Comparison of ENCODE assay signal across 8 cellular contexts in genomic region chr20:38447251-38447661, GRCh38. TPM values are rescaled to one million over a fixed set of nuclear protein-coding genes. Genes with fewer than 3 reads are reported as not detected.
DNase-seq lines count a peak whose midpoint lies in the region; ATAC-seq and TF ChIP-seq lines count a peak whose summit lies in the region.

No MANE protein-coding gene starts in this region.

- H3K27me3 ChIP-seq in GM23248 (replicated peaks; ENCODE audit: insufficient read depth) (no peaks in the 10 kb centered on the region), left ventricle myocardium inferior (ENCODE audit: low read depth) (no peaks in the 10 kb centered on the region)

- H3K27ac ChIP-seq in GM23248 (peak overlapping the region; percentile 54), left ventricle myocardium inferior (replicated peaks) (peak overlapping the region; percentile 82)

- TF ChIP-seq CTCF in WTC11 (IDR thresholded peaks at IDR 0.05), result no peak
- no peak for TF ChIP-seq CTCF in left ventricle myocardium inferior (IDR thresholded peaks at IDR 0.05; ENCODE audit: borderline replicate concordance)

- peak overlapping the region; percentile 91 for H3K4me3 ChIP-seq in GM23248
- peak overlapping the region; percentile 80 for H3K4me3 ChIP-seq in left ventricle myocardium inferior
- peak overlapping the region; percentile 97 for H3K4me3 ChIP-seq in skeletal muscle cell (ENCODE audit: low read depth, low read length)

- H3K4me1 ChIP-seq in GM23248 (ENCODE audit: insufficient read depth) (peaks cover 29% of the 10 kb centered on the region), left ventricle myocardium inferior (peaks cover 27% of the 10 kb centered on the region)

- intact Hi-C loops in left ventricle myocardium inferior (cut with micrococcal nuclease), result no loop called here

- no peak for TF ChIP-seq POLR2A in erythroblast (IDR thresholded peaks at IDR 0.05; ENCODE audit: low read length)

- H3K36me3 ChIP-seq in GM23248 (ENCODE audit: low read depth) (peaks cover 8% of the 10 kb centered on the region; the same call in 1 of the 2 replicates), left ventricle myocardium inferior (peaks cover 23% of the 10 kb centered on the region)

- no peak; the same call in 1 of the 2 replicates for ATAC-seq in WTC11

- peaks cover 13% of the 10 kb centered on the region for H3K4me1 Mint-ChIP-seq in WTC11

- no peaks in the 10 kb centered on the region for H3K27me3 Mint-ChIP-seq in WTC11 (ENCODE audit: low read depth)

- WGBS in GM23248 (ENCODE audit: low coverage in 1 of 2, low lambda C conversion rate in 2 of 2, missing lambda C conversion rate in 2 of 2), 2 experiments, result 48 to 52% methylated on average over 12 of the region's 12 CpGs

- peak overlapping the region; percentile 78 for H3K4me3 Mint-ChIP-seq in WTC11

- H3K27ac Mint-ChIP-seq in WTC11, result peak overlapping the region; percentile 60; the same call in 1 of the 2 replicates

- DNase-seq in GM23248 (no peak), WTC11 (ENCODE audit: low spot score) (no peak), left ventricle myocardium inferior (no peak), skeletal muscle cell (ENCODE audit: low read depth) (no peak), foreskin melanocyte (no peak), GM19238 (ENCODE audit: insufficient read length, low spot score) (no peak), NAMALWA (ENCODE audit: low spot score) (no peak), erythroblast (lab: John Stamatoyannopoulos, UW) (no peak)

- H3K9ac ChIP-seq in GM23248, result peak overlapping the region; percentile 98

- H3K9me3 ChIP-seq in GM23248 (ENCODE audit: low read depth), result no peaks in the 10 kb centered on the region
- no peaks in the 10 kb centered on the region for H3K9me3 ChIP-seq in left ventricle myocardium inferior (replicated peaks)

- peak overlapping the region; percentile 95 for H3K4me2 ChIP-seq in GM23248 (ENCODE audit: unreplicated experiment)

- peaks cover 20% of the 10 kb centered on the region for H3K36me3 Mint-ChIP-seq in WTC11

- peaks cover 26% of the 10 kb centered on the region; the same call in 1 of the 2 replicates for H3K79me2 ChIP-seq in GM23248 (ENCODE audit: insufficient read depth)

- POLR2A ChIA-PET in WTC11 (lab: Charles Lee), result interaction anchor here (1.6 to 2.8 kb wide), 2 partner anchors 12 to 26 kb away, joined by 8 to 21 read pairs; partner anchors contain the start of genes RALGAPB and SNHG17

- H2AFZ ChIP-seq in GM23248, result peak overlapping the region; percentile 93

- peaks cover 5% of the 10 kb centered on the region; the same call in 1 of the 2 replicates for H3K9me2 ChIP-seq in GM23248 (ENCODE audit: insufficient read depth)

- CTCF ChIA-PET in WTC11 (lab: Charles Lee), result interaction anchor here (1.4 to 2.8 kb wide), 4 partner anchors 11 to 105 kb away, joined by 8 to 65 read pairs (median 24); partner anchors contain the start of genes RALGAPB and SNHG17

- H4K20me1 ChIP-seq in GM23248 (ENCODE audit: insufficient read depth), result no peaks in the 10 kb centered on the region

- in situ Hi-C loops in GM23248 (cut with MboI), result no loop called here

- H3K9me3 Mint-ChIP-seq in WTC11, result no peaks in the 10 kb centered on the region

- H3F3A ChIP-seq in GM23248 (ENCODE audit: insufficient read depth), result peaks cover 7% of the 10 kb centered on the region

TF ChIP-seq in WTC11, 78 proteins besides CTCF, POLR2A, EP300 and RAD21:
- TF ChIP-seq ERG (CRISPR knock-in tag; IDR thresholded peaks at IDR 0.05) (no peak), FOXJ3 (CRISPR knock-in tag; IDR thresholded peaks at IDR 0.05; ENCODE audit: borderline replicate concordance) (no peak), ETV6 (CRISPR knock-in tag; IDR thresholded peaks at IDR 0.05) (no peak), ZNF425 (CRISPR knock-in tag; conservative IDR thresholded peaks at IDR 0.05) (no peak)
- TF ChIP-seq, protein P1, sequence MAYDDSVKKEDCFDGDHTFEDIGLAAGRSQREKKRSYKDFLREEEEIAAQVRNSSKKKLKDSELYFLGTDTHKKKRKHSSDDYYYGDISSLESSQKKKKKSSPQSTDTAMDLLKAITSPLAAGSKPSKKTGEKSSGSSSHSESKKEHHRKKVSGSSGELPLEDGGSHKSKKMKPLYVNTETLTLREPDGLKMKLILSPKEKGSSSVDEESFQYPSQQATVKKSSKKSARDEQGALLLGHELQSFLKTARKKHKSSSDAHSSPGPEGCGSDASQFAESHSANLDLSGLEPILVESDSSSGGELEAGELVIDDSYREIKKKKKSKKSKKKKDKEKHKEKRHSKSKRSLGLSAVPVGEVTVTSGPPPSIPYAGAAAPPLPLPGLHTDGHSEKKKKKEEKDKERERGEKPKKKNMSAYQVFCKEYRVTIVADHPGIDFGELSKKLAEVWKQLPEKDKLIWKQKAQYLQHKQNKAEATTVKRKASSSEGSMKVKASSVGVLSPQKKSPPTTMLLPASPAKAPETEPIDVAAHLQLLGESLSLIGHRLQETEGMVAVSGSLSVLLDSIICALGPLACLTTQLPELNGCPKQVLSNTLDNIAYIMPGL (CRISPR knock-in tag; IDR thresholded peaks at IDR 0.05), result no peak
TF ChIP-seq in WTC11: peak in this region for 0.

RNA-seq across cellular contexts. Expression of gene SNHG17, which starts 12.1 kb away (rescaled TPM):
- total RNA-seq in GM23248 (2014; rRNA removed; shearing (Covaris generic)), result 5.4 and 15.2 TPM in 2 replicates
- 28.0 and 29.1 TPM in 2 replicates for polyA plus RNA-seq in GM23248 (2016; fragmentation: Nextera tagmentation; extraction: Ambion mirVana)
- total RNA-seq in WTC11 (2021), result 52.0 to 71.6 TPM (median 57.4 TPM) in 3 replicates
- total RNA-seq in left ventricle myocardium inferior, result 5.1 TPM

RNA-seq across cellular contexts. Expression of gene RALGAPB, which starts 25.4 kb away (rescaled TPM):
- total RNA-seq in GM23248 (2014; rRNA removed; shearing (Covaris generic)), result 20.2 and 25.8 TPM in 2 replicates
- polyA plus RNA-seq in GM23248 (2016; fragmentation: Nextera tagmentation; extraction: Ambion mirVana), result 8.1 and 9.8 TPM in 2 replicates
- total RNA-seq in WTC11 (2021) (29.4 to 36.7 TPM (median 31.4 TPM) in 3 replicates), left ventricle myocardium inferior (21.4 TPM)
